Comparison of ENCODE assay signal across 8 cellular contexts in genomic region chr22:50473855-50474671, GRCh38. TPM values are rescaled to one million over a fixed set of nuclear protein-coding genes. Genes with fewer than 3 reads are reported as not detected.
DNase-seq lines count a peak whose midpoint lies in the region; ATAC-seq, FAIRE-seq and TF ChIP-seq lines count a peak whose summit lies in the region.

No MANE protein-coding gene starts in this region.

- CTCF ChIA-PET in HepG2 (lab: Yijun Ruan, JAX; ENCODE audit: low intra/inter-chr PET ratio, low total read pairs): interaction anchor here (1.1 to 1.7 kb wide), 2 partner anchors 24 to 26 kb away, joined by 3 to 6 read pairs; no protein-coding TSS in a partner anchor

- in situ Hi-C loops in HepG2 (cut with HindIII; ENCODE audit: extremely low pct_ligation_motif_present, low pct_unique_long_range_greater_than_20kb): no loop called here

- H3K27me3 ChIP-seq in OCI-LY1 (ENCODE audit: insufficient read depth, low read length): no peaks in the 10 kb centered on the region
- no peaks in the 10 kb centered on the region for H3K27me3 ChIP-seq in breast epithelium
- no peaks in the 10 kb centered on the region for H3K27me3 ChIP-seq in HepG2 (ENCODE audit: control insufficient read depth in 1 of 2, insufficient read depth in 2 of 2, low read length in 2 of 2)

- H3K9me3 ChIP-seq in OCI-LY1 (ENCODE audit: low read length): no peaks in the 10 kb centered on the region
- no peaks in the 10 kb centered on the region for H3K9me3 ChIP-seq in breast epithelium
- no peaks in the 10 kb centered on the region for H3K9me3 ChIP-seq in HepG2 (ENCODE audit: low read length)

- H3K27ac ChIP-seq in OCI-LY1 (ENCODE audit: low read depth, low read length, poor library complexity, severe bottlenecking) (peak overlapping the region; percentile 98), breast epithelium (peak overlapping the region; percentile 86 to 89), HepG2 (ENCODE audit: extremely low read length, insufficient read depth, low read length) (peak overlapping the region; percentile 38)

- no peak for FAIRE-seq in HepG2 (lab: Jason Lieb, UNC)

- peak overlapping the region; percentile 74 for H3K4me3 ChIP-seq in GM12875 (ENCODE audit: low read depth, low read length)
- H3K4me3 ChIP-seq in OCI-LY1 (ENCODE audit: low read depth, low read length, poor library complexity, severe bottlenecking): peak overlapping the region; percentile 88
- H3K4me3 ChIP-seq in breast epithelium: peak overlapping the region; percentile 74 to 89 (median 86)
- peak overlapping the region; percentile 80 to 87 (median 81) for H3K4me3 ChIP-seq in HepG2 (replicated peaks in 1 of 3; ENCODE audit: insufficient read depth in 1 of 3, low read depth in 2 of 3, low read length in 3 of 3)

- H3K4me1 ChIP-seq in OCI-LY1 (ENCODE audit: insufficient read depth, low read length, severe bottlenecking) (peaks cover 56% of the 10 kb centered on the region), breast epithelium (peaks cover 16 to 45% of the 10 kb centered on the region in 2 donors), HepG2 (ENCODE audit: insufficient read depth, low read length) (peaks cover 59% of the 10 kb centered on the region)

- no peak for TF ChIP-seq RAD21 in HepG2 (CRISPR knock-in tag; IDR thresholded peaks at IDR 0.05)

- H3F3A ChIP-seq in OCI-LY1 (ENCODE audit: insufficient read depth, low read length): no peaks in the 10 kb centered on the region

- POLR2A ChIA-PET in HepG2 (lab: Yijun Ruan, JAX): interaction anchor here (1.3 kb wide), 2 partner anchors 10 to 52 kb away, joined by 3 to 4 read pairs; partner anchors contain the start of gene SCO2

- H3K9ac ChIP-seq in OCI-LY1 (ENCODE audit: low read length) (peak overlapping the region; percentile 74), HepG2 (ENCODE audit: insufficient read depth, low read depth, low read length) (peak overlapping the region; percentile 81)

- ATAC-seq in HepG2 (peak; percentile 50), GM18517 (IDR thresholded peaks at IDR 0.05; ENCODE audit: unreplicated experiment) (no peak)
- no peak for ATAC-seq in stimulated activated naive CD8-positive, alpha-beta T cell treated with anti-CD3 and anti-CD28 coated beads, Interleukin-15, Interleukin-2, amounts not matched to agents 100 U/mL and 50 U/mL, for 24 hours

- TF ChIP-seq CTCF in GM12875 (IDR thresholded peaks at IDR 0.05; ENCODE audit: borderline replicate concordance, insufficient read depth, low read depth, low read length) (no peak), OCI-LY1 (IDR thresholded peaks at IDR 0.05; ENCODE audit: low read length) (no peak), breast epithelium (IDR thresholded peaks at IDR 0.05) (no peak), HepG2 (CRISPR knock-in tag; IDR thresholded peaks at IDR 0.05) (no peak)

- TSS peak; percentile 54 for BruUV-seq in HepG2 (replicated peaks; lab: Mats Ljungman, UMichigan)

- H2AFZ ChIP-seq in OCI-LY1 (ENCODE audit: low read length): no peak overlapping the region
- H2AFZ ChIP-seq in HepG2 (ENCODE audit: low read length): no peak overlapping the region

- H4K20me1 ChIP-seq in OCI-LY1 (ENCODE audit: insufficient read depth, low read length): no peaks in the 10 kb centered on the region
- peaks cover 35% of the 10 kb centered on the region for H4K20me1 ChIP-seq in HepG2 (ENCODE audit: insufficient read depth, low read length)

- 17% methylated on average over 14 of the region's 62 CpGs for WGBS in HepG2 (ENCODE audit: low lambda C conversion rate)

- TF ChIP-seq POLR2A in breast epithelium (IDR thresholded peaks at IDR 0.05) (no peak), HepG2 (IDR thresholded peaks at IDR 0.05; ENCODE audit: insufficient read depth in 1 of 2, low read depth in 2 of 2, low read length in 2 of 2) (no peak)

- DNase-seq in breast epithelium (ENCODE audit: low spot score in 2 of 2): no peak
- DNase-seq in HepG2 (ENCODE audit: low spot score): no peak
- peak; percentile 62 for DNase-seq in stimulated activated naive CD8-positive, alpha-beta T cell treated with anti-CD3 and anti-CD28 coated beads, Interleukin-15, Interleukin-2, amounts not matched to agents 100 U/mL and 50 U/mL, for 24 hours
- DNase-seq in NCI-H1436 treated with DMSO at 0.1 percent for 48 hours (lab: John Stamatoyannopoulos, UW): no peak
- no peak for DNase-seq in cortex of kidney (lab: John Stamatoyannopoulos, UW)

- H3K4me2 ChIP-seq in OCI-LY1 (ENCODE audit: low read length) (peak overlapping the region; percentile 86), HepG2 (ENCODE audit: low read depth, low read length) (peak overlapping the region; percentile 96)

- TF ChIP-seq EP300 in HepG2 (IDR thresholded peaks at IDR 0.05; ENCODE audit: low read depth in 2 of 2, low read length in 2 of 2) (no peak), HepG2 (CRISPR knock-in tag; IDR thresholded peaks at IDR 0.05; ENCODE audit: borderline replicate concordance) (no peak)

- intact Hi-C loops in breast epithelium (cut with DNase I; ENCODE audit: low total_unique reads) (no loop called here), HepG2 (cut with micrococcal nuclease; ENCODE audit: unreplicated experiment) (no loop called here)

- no peaks in the 10 kb centered on the region; the same call in 1 of the 2 replicates for H3K36me3 ChIP-seq in OCI-LY1 (ENCODE audit: insufficient read depth, low read length)
- no peaks in the 10 kb centered on the region for H3K36me3 ChIP-seq in breast epithelium
- H3K36me3 ChIP-seq in HepG2 (replicated peaks in 1 of 2; ENCODE audit: control insufficient read depth in 1 of 2, insufficient read depth in 2 of 2, low read length in 2 of 2): no peaks in the 10 kb centered on the region

- no peaks in the 10 kb centered on the region for H3K9me2 ChIP-seq in OCI-LY1 (ENCODE audit: low read depth, low read length)

- H3K79me2 ChIP-seq in OCI-LY1 (ENCODE audit: insufficient read depth, low read length) (peaks cover 26% of the 10 kb centered on the region), HepG2 (ENCODE audit: insufficient read depth, low read length) (peaks cover 48% of the 10 kb centered on the region)

RNA-seq across cellular contexts. Expression of gene SBF1, which starts 0.8 kb away (rescaled TPM):
- 10 to 100 TPM; 30.6 to 33.1 (median 30.6) TPM for total RNA-seq in breast epithelium
- 21.3 and 40.9 TPM in 2 replicates for total RNA-seq in HepG2 (2016; rRNA removed; fragmentation: Illumina TruSeq; extraction: Trizol)
- total RNA-seq in HepG2 (2016; cell fraction: cytosol; rRNA removed; fragmentation: Illumina TruSeq; extraction: Trizol; ENCODE audit: low read depth): 10.6 and 11.9 TPM in 2 replicates
- total RNA-seq in HepG2 (2016; cell fraction: insoluble cytoplasmic fraction; rRNA removed; fragmentation: Illumina TruSeq; extraction: Trizol): 18.4 and 42.1 TPM in 2 replicates
- total RNA-seq in HepG2 (2016; cell fraction: membrane; rRNA removed; fragmentation: Illumina TruSeq; extraction: Trizol): 25.7 and 27.6 TPM in 2 replicates
- total RNA-seq in HepG2 (2016; cell fraction: nucleus; rRNA removed; fragmentation: Illumina TruSeq; extraction: Trizol): 35.2 and 39.9 TPM in 2 replicates
- 31.7 and 43.3 TPM in 2 replicates for polyA plus RNA-seq in HepG2 (2011; rRNA removed)
- 23.0 and 36.7 TPM in 2 replicates for polyA plus RNA-seq in HepG2 (2011; cell fraction: cytosol; rRNA removed)
- 212 and 268 TPM in 2 replicates for polyA plus RNA-seq in HepG2 (2011; cell fraction: nucleus; rRNA removed)
- 35.0 and 42.8 TPM in 2 replicates for polyA plus RNA-seq in HepG2 (2012)
- 5.2 and 5.5 TPM in 2 replicates for polyA plus RNA-seq in HepG2 (2016; cell fraction: cytosol; fragmentation: Illumina TruSeq; extraction: Trizol; ENCODE audit: low read depth)
- polyA plus RNA-seq in HepG2 (2016; cell fraction: insoluble cytoplasmic fraction; fragmentation: Illumina TruSeq; extraction: Trizol; ENCODE audit: low read depth): 23.9 and 35.9 TPM in 2 replicates
- polyA plus RNA-seq in HepG2 (2016; cell fraction: membrane; fragmentation: Illumina TruSeq; extraction: Trizol; ENCODE audit: low read depth): 16.7 and 21.6 TPM in 2 replicates
- 92.6 and 93.2 TPM in 2 replicates for polyA plus RNA-seq in HepG2 (2016; cell fraction: nucleus; fragmentation: Illumina TruSeq; extraction: Trizol; ENCODE audit: insufficient read depth, low read depth)
- 67.4 and 124 TPM in 2 replicates for polyA minus RNA-seq in HepG2 (2011; rRNA and poly(A)+ RNA removed; ENCODE audit: low replicate concordance)
- polyA minus RNA-seq in HepG2 (2011; cell fraction: cytosol; rRNA and poly(A)+ RNA removed): 36.5 and 37.3 TPM in 2 replicates
- polyA minus RNA-seq in HepG2 (2011; cell fraction: nucleus; rRNA and poly(A)+ RNA removed): 65.0 and 67.6 TPM in 2 replicates

RNA-seq across cellular contexts. Expression of gene ADM2, which starts 7.3 kb away (rescaled TPM):
- total RNA-seq in breast epithelium (under 1 TPM in 2 of 3 donors, not detected in 1; 0.59 to 0.98 TPM), HepG2 (2016; rRNA removed; fragmentation: Illumina TruSeq; extraction: Trizol) (0.76 and 1.2 TPM in 2 replicates)
- total RNA-seq in HepG2 (2016; cell fraction: cytosol; rRNA removed; fragmentation: Illumina TruSeq; extraction: Trizol; ENCODE audit: low read depth): 0.10 and 0.18 TPM in 2 replicates
- total RNA-seq in HepG2 (2016; cell fraction: insoluble cytoplasmic fraction; rRNA removed; fragmentation: Illumina TruSeq; extraction: Trizol): 0.68 and 1.4 TPM in 2 replicates
- total RNA-seq in HepG2 (2016; cell fraction: membrane; rRNA removed; fragmentation: Illumina TruSeq; extraction: Trizol): 0.68 and 0.83 TPM in 2 replicates
- 1.3 and 1.9 TPM in 2 replicates for total RNA-seq in HepG2 (2016; cell fraction: nucleus; rRNA removed; fragmentation: Illumina TruSeq; extraction: Trizol)
- 3.0 and 4.0 TPM in 2 replicates for polyA plus RNA-seq in HepG2 (2011; rRNA removed)
- polyA plus RNA-seq in HepG2 (2011; cell fraction: cytosol; rRNA removed): 2.7 and 2.8 TPM in 2 replicates
- polyA plus RNA-seq in HepG2 (2011; cell fraction: nucleus; rRNA removed): 7.0 and 9.2 TPM in 2 replicates
- polyA plus RNA-seq in HepG2 (2012): 3.7 and 10.8 TPM in 2 replicates
- 0.40 and 0.43 TPM in 2 replicates for polyA plus RNA-seq in HepG2 (2016; cell fraction: cytosol; fragmentation: Illumina TruSeq; extraction: Trizol; ENCODE audit: low read depth)
- polyA plus RNA-seq in HepG2 (2016; cell fraction: insoluble cytoplasmic fraction; fragmentation: Illumina TruSeq; extraction: Trizol; ENCODE audit: low read depth): 1.3 and 1.6 TPM in 2 replicates
- 0.73 and 0.76 TPM in 2 replicates for polyA plus RNA-seq in HepG2 (2016; cell fraction: membrane; fragmentation: Illumina TruSeq; extraction: Trizol; ENCODE audit: low read depth)
- polyA plus RNA-seq in HepG2 (2016; cell fraction: nucleus; fragmentation: Illumina TruSeq; extraction: Trizol; ENCODE audit: insufficient read depth, low read depth): 6.0 and 6.1 TPM in 2 replicates
- polyA minus RNA-seq in HepG2 (2011; rRNA and poly(A)+ RNA removed; ENCODE audit: low replicate concordance): 0.94 and 3.6 TPM in 2 replicates
- polyA minus RNA-seq in HepG2 (2011; cell fraction: cytosol; rRNA and poly(A)+ RNA removed): 3.0 and 3.9 TPM in 2 replicates
- 2.7 and 3.0 TPM in 2 replicates for polyA minus RNA-seq in HepG2 (2011; cell fraction: nucleus; rRNA and poly(A)+ RNA removed)

RNA-seq across cellular contexts. Expression of gene MIOX, which starts 12.6 kb away (rescaled TPM):
- total RNA-seq in breast epithelium (not detected), HepG2 (2016; rRNA removed; fragmentation: Illumina TruSeq; extraction: Trizol) (1.2 and 1.5 TPM in 2 replicates)
- 1.2 and 1.7 TPM in 2 replicates for total RNA-seq in HepG2 (2016; cell fraction: cytosol; rRNA removed; fragmentation: Illumina TruSeq; extraction: Trizol; ENCODE audit: low read depth)
- total RNA-seq in HepG2 (2016; cell fraction: insoluble cytoplasmic fraction; rRNA removed; fragmentation: Illumina TruSeq; extraction: Trizol): 1.3 and 2.0 TPM in 2 replicates
- total RNA-seq in HepG2 (2016; cell fraction: membrane; rRNA removed; fragmentation: Illumina TruSeq; extraction: Trizol): 1.9 and 2.9 TPM in 2 replicates
- 1.7 and 2.7 TPM in 2 replicates for total RNA-seq in HepG2 (2016; cell fraction: nucleus; rRNA removed; fragmentation: Illumina TruSeq; extraction: Trizol)
- 2.9 and 5.0 TPM in 2 replicates for polyA plus RNA-seq in HepG2 (2011; rRNA removed)
- 2.3 and 3.0 TPM in 2 replicates for polyA plus RNA-seq in HepG2 (2011; cell fraction: cytosol; rRNA removed)
- polyA plus RNA-seq in HepG2 (2011; cell fraction: nucleus; rRNA removed): 27.0 and 27.4 TPM in 2 replicates
- 1.8 and 3.2 TPM in 2 replicates for polyA plus RNA-seq in HepG2 (2012)
- polyA plus RNA-seq in HepG2 (2016; cell fraction: cytosol; fragmentation: Illumina TruSeq; extraction: Trizol; ENCODE audit: low read depth): 2.6 and 2.7 TPM in 2 replicates
- 1.4 and 1.6 TPM in 2 replicates for polyA plus RNA-seq in HepG2 (2016; cell fraction: insoluble cytoplasmic fraction; fragmentation: Illumina TruSeq; extraction: Trizol; ENCODE audit: low read depth)
- polyA plus RNA-seq in HepG2 (2016; cell fraction: membrane; fragmentation: Illumina TruSeq; extraction: Trizol; ENCODE audit: low read depth): 1.6 and 1.8 TPM in 2 replicates
- 3.9 and 5.8 TPM in 2 replicates for polyA plus RNA-seq in HepG2 (2016; cell fraction: nucleus; fragmentation: Illumina TruSeq; extraction: Trizol; ENCODE audit: insufficient read depth, low read depth)
- polyA minus RNA-seq in HepG2 (2011; rRNA and poly(A)+ RNA removed; ENCODE audit: low replicate concordance): 5.0 TPM in 1 of 2 replicates, not detected in the other
- polyA minus RNA-seq in HepG2 (2011; cell fraction: cytosol; rRNA and poly(A)+ RNA removed): 1.1 TPM in 1 of 2 replicates, not detected in the other
- polyA minus RNA-seq in HepG2 (2011; cell fraction: nucleus; rRNA and poly(A)+ RNA removed): 1.2 and 2.2 TPM in 2 replicates

RNA-seq across cellular contexts. Expression of gene LMF2, which starts 33.4 kb away (rescaled TPM):
- total RNA-seq in breast epithelium (10 to 100 TPM; 35.7 to 54.9 (median 39.5) TPM), HepG2 (2016; rRNA removed; fragmentation: Illumina TruSeq; extraction: Trizol) (10.2 and 30.6 TPM in 2 replicates)
- 6.3 and 7.5 TPM in 2 replicates for total RNA-seq in HepG2 (2016; cell fraction: cytosol; rRNA removed; fragmentation: Illumina TruSeq; extraction: Trizol; ENCODE audit: low read depth)
- 8.1 and 32.3 TPM in 2 replicates for total RNA-seq in HepG2 (2016; cell fraction: insoluble cytoplasmic fraction; rRNA removed; fragmentation: Illumina TruSeq; extraction: Trizol)
- total RNA-seq in HepG2 (2016; cell fraction: membrane; rRNA removed; fragmentation: Illumina TruSeq; extraction: Trizol): 12.9 and 13.8 TPM in 2 replicates
- total RNA-seq in HepG2 (2016; cell fraction: nucleus; rRNA removed; fragmentation: Illumina TruSeq; extraction: Trizol): 37.5 and 43.9 TPM in 2 replicates
- polyA plus RNA-seq in HepG2 (2011; rRNA removed): 23.3 and 37.9 TPM in 2 replicates
- 18.2 and 36.8 TPM in 2 replicates for polyA plus RNA-seq in HepG2 (2011; cell fraction: cytosol; rRNA removed)
- 284 and 409 TPM in 2 replicates for polyA plus RNA-seq in HepG2 (2011; cell fraction: nucleus; rRNA removed)
- polyA plus RNA-seq in HepG2 (2012): 20.6 and 26.6 TPM in 2 replicates
- polyA plus RNA-seq in HepG2 (2016; cell fraction: cytosol; fragmentation: Illumina TruSeq; extraction: Trizol; ENCODE audit: low read depth): 9.6 and 9.7 TPM in 2 replicates
- polyA plus RNA-seq in HepG2 (2016; cell fraction: insoluble cytoplasmic fraction; fragmentation: Illumina TruSeq; extraction: Trizol; ENCODE audit: low read depth): 10.4 and 13.2 TPM in 2 replicates
- polyA plus RNA-seq in HepG2 (2016; cell fraction: membrane; fragmentation: Illumina TruSeq; extraction: Trizol; ENCODE audit: low read depth): 11.7 and 14.1 TPM in 2 replicates
- 103 and 105 TPM in 2 replicates for polyA plus RNA-seq in HepG2 (2016; cell fraction: nucleus; fragmentation: Illumina TruSeq; extraction: Trizol; ENCODE audit: insufficient read depth, low read depth)
- 33.1 and 122 TPM in 2 replicates for polyA minus RNA-seq in HepG2 (2011; rRNA and poly(A)+ RNA removed; ENCODE audit: low replicate concordance)
- polyA minus RNA-seq in HepG2 (2011; cell fraction: cytosol; rRNA and poly(A)+ RNA removed): 51.0 and 56.0 TPM in 2 replicates
- polyA minus RNA-seq in HepG2 (2011; cell fraction: nucleus; rRNA and poly(A)+ RNA removed): 27.5 and 28.8 TPM in 2 replicates

RNA-seq across cellular contexts. Expression of gene NCAPH2, which starts 34.0 kb away (rescaled TPM):
- total RNA-seq in breast epithelium: 10 to 100 TPM; 25.9 to 48.2 (median 43.0) TPM
- total RNA-seq in HepG2 (2016; rRNA removed; fragmentation: Illumina TruSeq; extraction: Trizol): 44.1 and 64.4 TPM in 2 replicates
- 21.9 and 25.9 TPM in 2 replicates for total RNA-seq in HepG2 (2016; cell fraction: cytosol; rRNA removed; fragmentation: Illumina TruSeq; extraction: Trizol; ENCODE audit: low read depth)
- total RNA-seq in HepG2 (2016; cell fraction: insoluble cytoplasmic fraction; rRNA removed; fragmentation: Illumina TruSeq; extraction: Trizol): 38.6 and 60.9 TPM in 2 replicates
- 36.3 and 40.8 TPM in 2 replicates for total RNA-seq in HepG2 (2016; cell fraction: membrane; rRNA removed; fragmentation: Illumina TruSeq; extraction: Trizol)
- 55.8 and 71.9 TPM in 2 replicates for total RNA-seq in HepG2 (2016; cell fraction: nucleus; rRNA removed; fragmentation: Illumina TruSeq; extraction: Trizol)
- 27.6 and 28.1 TPM in 2 replicates for polyA plus RNA-seq in HepG2 (2011; rRNA removed)
- polyA plus RNA-seq in HepG2 (2011; cell fraction: cytosol; rRNA removed): 14.9 and 27.9 TPM in 2 replicates
- polyA plus RNA-seq in HepG2 (2011; cell fraction: nucleus; rRNA removed): 133 and 198 TPM in 2 replicates
- polyA plus RNA-seq in HepG2 (2012): 18.5 and 22.1 TPM in 2 replicates
- polyA plus RNA-seq in HepG2 (2016; cell fraction: cytosol; fragmentation: Illumina TruSeq; extraction: Trizol; ENCODE audit: low read depth): 19.2 and 20.6 TPM in 2 replicates
- polyA plus RNA-seq in HepG2 (2016; cell fraction: insoluble cytoplasmic fraction; fragmentation: Illumina TruSeq; extraction: Trizol; ENCODE audit: low read depth): 35.4 and 35.6 TPM in 2 replicates
- 30.3 and 30.4 TPM in 2 replicates for polyA plus RNA-seq in HepG2 (2016; cell fraction: membrane; fragmentation: Illumina TruSeq; extraction: Trizol; ENCODE audit: low read depth)
- 141 and 144 TPM in 2 replicates for polyA plus RNA-seq in HepG2 (2016; cell fraction: nucleus; fragmentation: Illumina TruSeq; extraction: Trizol; ENCODE audit: insufficient read depth, low read depth)
- 32.7 and 68.1 TPM in 2 replicates for polyA minus RNA-seq in HepG2 (2011; rRNA and poly(A)+ RNA removed; ENCODE audit: low replicate concordance)
- polyA minus RNA-seq in HepG2 (2011; cell fraction: cytosol; rRNA and poly(A)+ RNA removed): 16.6 and 22.2 TPM in 2 replicates
- polyA minus RNA-seq in HepG2 (2011; cell fraction: nucleus; rRNA and poly(A)+ RNA removed): 13.8 and 21.0 TPM in 2 replicates

Comparison
In these comparisons a context has a peak if more than half of its experiments do, and no peak if none do; other contexts are left out.
1. H3K27ac ChIP-seq: peak in every context shown above with its lines; median percentile 98 in OCI-LY1; 88 in breast epithelium; 38 in HepG2.